In the genomic region with DNA sequence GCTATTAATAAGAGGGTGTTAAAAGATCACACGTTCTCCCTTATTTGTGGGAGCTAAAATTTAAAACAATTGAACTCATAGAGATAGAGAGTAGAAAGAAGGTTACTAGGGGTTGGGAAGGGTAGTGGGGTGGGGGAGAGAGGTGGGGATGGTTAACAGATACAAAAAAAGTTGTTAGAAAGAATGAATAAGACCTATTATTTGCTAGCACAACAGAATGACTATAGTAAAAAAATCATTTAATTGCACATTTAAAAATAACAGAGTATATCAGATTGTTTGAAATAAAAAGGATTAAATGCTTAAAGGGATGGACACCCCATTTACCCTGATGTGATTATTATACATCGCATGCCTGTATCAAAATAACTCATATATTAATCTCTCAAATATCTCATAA, we compare ENCODE assay signal across 38 cellular contexts. TPM values are rescaled to one million over a fixed set of nuclear protein-coding genes. Genes with fewer than 3 reads are reported as not detected.
"Had no signal": no experiment of that assay in that cellular context is flagged by ENCODE, and none has a peak within 500 bp of the region (broad histone marks: within the 10 kb centered on the region; RNA-seq: fewer than 3 reads in every experiment).

No MANE protein-coding gene starts in this region.

- H3K27me3 ChIP-seq: adrenal gland, ascending aorta, body of pancreas, brain microvascular endothelial cell, breast epithelium had no signal

- DNase-seq: activated effector memory CD4-positive, alpha-beta T cell treated with anti-CD3 and anti-CD28 coated beads, Interleukin-2, amount 50 U/mL, for 16 hours; activated effector memory CD4-positive, alpha-beta T cell treated with Interleukin-2 at 50 U/mL for 16 hours; activated gamma-delta T cell; activated gamma-delta T cell treated with Interleukin-2 at 50 U/mL for 16 hours; activated naive CD4-positive, alpha-beta T cell; activated naive CD4-positive, alpha-beta T cell treated with anti-CD3 and anti-CD28 coated beads for 36 hours; activated naive CD4-positive, alpha-beta T cell treated with anti-CD3 and anti-CD28 coated beads, Interleukin-2, amount 10 ng/mL, durations not matched to agents 7 days and 5 days; activated naive CD4-positive, alpha-beta T cell treated with anti-CD3 and anti-CD28 coated beads, Interleukin-2, amount 50 U/mL, for 16 hours; activated naive CD4-positive, alpha-beta T cell treated with Interleukin-2 at 50 U/mL for 16 hours; activated naive CD8-positive, alpha-beta T cell treated with anti-CD3 and anti-CD28 coated beads for 36 hours; activated naive CD8-positive, alpha-beta T cell treated with anti-CD3 and anti-CD28 coated beads, Interleukin-2, amount 10 ng/mL, durations not matched to agents 7 days and 5 days; activated naive CD8-positive, alpha-beta T cell treated with anti-CD3 and anti-CD28 coated beads, Interleukin-2, amount 50 U/mL, for 24 hours; activated T-cell treated with anti-CD3 and anti-CD28 coated beads, Interleukin-2, amount 50 U/mL, for 1 hour; activated T-cell treated with anti-CD3 and anti-CD28 coated beads, Interleukin-2, amount 50 U/mL, for 24 hours; activated T-cell treated with anti-CD3 and anti-CD28 coated beads, Interleukin-2, amount 50 U/mL, for 4 hours; activated T-cell treated with anti-CD3 and anti-CD28 coated beads, Interleukin-2, amount 50 U/mL, for 48 hours; activated T-cell treated with anti-CD3 and anti-CD28 coated beads, Interleukin-2, amount 50 U/mL, for 72 hours; adrenal gland; amniotic stem cell; amygdala; anterior cingulate cortex; aorta; body of pancreas; brain microvascular endothelial cell; caudate nucleus; central memory CD4-positive, alpha-beta T cell; cerebellar nuclear complex had no signal

- H3K9me3 ChIP-seq: adrenal gland, ascending aorta, body of pancreas, breast epithelium had no signal

- FAIRE-seq: astrocyte, bronchial epithelial cell had no signal

- H3K27ac ChIP-seq: adrenal gland, ascending aorta, body of pancreas, brain microvascular endothelial cell, breast epithelium, cardiac muscle cell had no signal

- ATAC-seq: activated naive CD4-positive, alpha-beta T cell treated with anti-CD3 and anti-CD28 coated beads, Interleukin-2, amount 50 U/mL, for 72 hours; activated naive CD8-positive, alpha-beta T cell treated with anti-CD3 and anti-CD28 coated beads, Interleukin-2, amount 50 U/mL, for 24 hours; activated T-cell treated with anti-CD3 and anti-CD28 coated beads, Interleukin-2, amount 50 U/mL, for 4 hours; activated T-cell treated with anti-CD3 and anti-CD28 coated beads, Interleukin-2, amount 50 U/mL, for 72 hours; activated T-helper 17 cell treated with anti-CD3 and anti-CD28 coated beads, Interleukin-2, amount 50 U/mL, for 72 hours; body of pancreas had no signal

- H3K36me3 ChIP-seq: adrenal gland, ascending aorta, brain microvascular endothelial cell, breast epithelium, cardiac muscle cell had no signal

- H3K4me3 ChIP-seq: adrenal gland, ascending aorta, body of pancreas, breast epithelium, cardiac muscle cell had no signal

- H3K4me1 ChIP-seq: adrenal gland, ascending aorta, body of pancreas, breast epithelium had no signal

RNA-seq across cellular contexts. Expression of gene STMND1, which starts 43.3 kb away (rescaled TPM):
- total RNA-seq: activated naive CD4-positive, alpha-beta T cell treated with anti-CD3 and anti-CD28 coated beads for 36 hours; activated naive CD8-positive, alpha-beta T cell treated with anti-CD3 and anti-CD28 coated beads for 36 hours; activated naive CD8-positive, alpha-beta T cell treated with anti-CD3 and anti-CD28 coated beads, Interleukin-2, amount 10 ng/mL, durations not matched to agents 7 days and 5 days; activated T-cell treated with anti-CD3 and anti-CD28 coated beads, Interleukin-2, amount 50 U/mL, for 4 hours; activated T-cell treated with anti-CD3 and anti-CD28 coated beads, Interleukin-2, amount 50 U/mL, for 72 hours; activated T-helper 1 cell treated with anti-CD3 and anti-CD28 coated beads, Interleukin-12 subunit alpha, Interleukin-12 subunit beta, Interleukin-2, Interleukin-4 antibody, amounts not matched to agents 30 ng/mL and 10 ng/mL and 1 ng/mL, durations not matched to agents 14 hours and 24 hours and 36 hours; activated T-helper 2 cell treated with anti-CD3 and anti-CD28 coated beads, Interferon-gamma antibody, Interleukin-2, Interleukin-4, amounts not matched to agents 10 μg/mL and 5 μg/mL and 100 μg/mL, durations not matched to agents 14 hours and 24 hours and 36 hours; adrenal gland; aorta; ascending aorta; bronchial epithelial cell; cardiac muscle cell; cardiac septum; chondrocyte had no signal
- polyA plus RNA-seq: adrenal gland, aorta, cardiac muscle cell had no signal
